Comparison of ENCODE assay signal across 16 cellular contexts in the genomic region with DNA sequence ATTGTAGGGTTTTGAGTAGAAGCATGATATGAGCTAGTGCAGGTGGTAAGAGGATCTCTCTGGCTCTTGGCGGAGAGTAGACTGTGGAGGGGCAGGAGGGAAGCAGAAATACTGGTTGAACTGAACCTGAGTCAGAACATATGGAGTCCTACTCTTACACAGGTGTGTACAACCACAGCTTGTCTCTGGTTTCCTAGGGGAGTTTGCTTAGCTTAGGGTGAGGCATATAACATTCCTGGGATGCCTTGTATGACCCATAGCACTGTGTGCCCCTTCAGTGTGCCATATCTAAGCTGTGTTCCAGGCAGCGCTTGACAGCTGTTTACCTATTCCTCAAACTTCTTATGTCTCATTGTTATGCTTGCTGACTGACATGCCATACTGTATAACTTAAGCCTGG.
A peak's percentile ranks its signal among the peaks of the same experiment; 100 is the strongest.
DNase-seq lines count a peak whose midpoint lies in the region; ATAC-seq, FAIRE-seq and TF ChIP-seq lines count a peak whose summit lies in the region.
"Had no signal": no experiment of that assay in that cellular context is flagged by ENCODE, and none has a peak within 500 bp of the region (broad histone marks: within the 10 kb centered on the region; RNA-seq: fewer than 3 reads in every experiment).

No MANE protein-coding gene starts in this region.

- H3K4me3 ChIP-seq in bronchial epithelial cell (ENCODE audit: low read depth, low read length) = no peak overlapping the region
- H3K4me3 ChIP-seq in left lung = no peak overlapping the region

- H3K27me3 ChIP-seq in bronchial epithelial cell (ENCODE audit: control insufficient read depth, insufficient read depth, low read length) = no peaks in the 10 kb centered on the region
- no peaks in the 10 kb centered on the region for H3K27me3 ChIP-seq in left lung
- H3K27me3 ChIP-seq: BE2C had no signal

- TF ChIP-seq CTCF in bronchial epithelial cell (IDR thresholded peaks at IDR 0.05; ENCODE audit: insufficient read depth, low read length, severe bottlenecking) (no peak), left lung (IDR thresholded peaks at IDR 0.05) (no peak), type B pancreatic cell (conservative IDR thresholded peaks at IDR 0.05) (no peak)

- intact Hi-C loops in left lung (cut with DNase I) = no loop called here

- DNase-seq in NCI-H2171 treated with DMSO at 0.1 percent for 48 hours (lab: John Stamatoyannopoulos, UW) (peak; percentile 92), bronchial epithelial cell (ENCODE audit: low read depth) (peak; percentile 95), left lung (no peak), type B pancreatic cell (ENCODE audit: extremely low spot score, unreplicated experiment) (no peak), NCI-H345 treated with DMSO at 0.1 percent for 48 hours (lab: John Stamatoyannopoulos, UW; ENCODE audit: unreplicated experiment) (no peak)
- DNase-seq in NK-92 treated with Interleukin-12 subunit alpha and Interleukin-12 subunit beta, amount 100 ng/mL, for 24 hours (lab: John Stamatoyannopoulos, UW) = no peak
- DNase-seq: BE2C; CD8-positive, alpha-beta T cell; H9; IMR-90; Kasumi-1; NCI-H1417 treated with DMSO at 0.1 percent for 48 hours; NCI-H2081; NCI-H774; SIG-M5 had no signal

- no peaks in the 10 kb centered on the region for H3K36me3 Mint-ChIP-seq in type B pancreatic cell
- H3K36me3 Mint-ChIP-seq: CD8-positive, alpha-beta T cell had no signal

- peak; percentile 97 for FAIRE-seq in bronchial epithelial cell (lab: Jason Lieb, UNC)

- H3K36me3 ChIP-seq in bronchial epithelial cell (ENCODE audit: control insufficient read depth, insufficient read depth, low read length) (no peaks in the 10 kb centered on the region), left lung (no peaks in the 10 kb centered on the region)
- H3K36me3 ChIP-seq: BE2C had no signal

- ATAC-seq in left lung (peak; percentile 90), GM19324 (IDR thresholded peaks at IDR 0.05; ENCODE audit: low FRiP score, unreplicated experiment) (no peak)
- ATAC-seq: CD8-positive, alpha-beta T cell had no signal

- H3K4me1 ChIP-seq in left lung = no peaks in the 10 kb centered on the region
- H3K4me1 ChIP-seq: BE2C had no signal

- H3K27me3 Mint-ChIP-seq in type B pancreatic cell = no peaks in the 10 kb centered on the region

- H3K4me3 Mint-ChIP-seq in type B pancreatic cell = peak overlapping the region; percentile 54
- H3K4me3 Mint-ChIP-seq: CD8-positive, alpha-beta T cell; H9 had no signal

- no peaks in the 10 kb centered on the region for H3K9me3 ChIP-seq in left lung
- H3K9me3 ChIP-seq: BE2C had no signal

- no peak overlapping the region for H3K27ac ChIP-seq in left lung

- peak overlapping the region; percentile 90 for H3K27ac Mint-ChIP-seq in type B pancreatic cell
- H3K27ac Mint-ChIP-seq: CD8-positive, alpha-beta T cell; H9 had no signal

- H3K9me3 Mint-ChIP-seq in type B pancreatic cell = no peaks in the 10 kb centered on the region
- H3K9me3 Mint-ChIP-seq: CD8-positive, alpha-beta T cell; H9 had no signal

- peaks cover 6% of the 10 kb centered on the region for H3K4me1 Mint-ChIP-seq in type B pancreatic cell (ENCODE audit: unreplicated experiment)
- H3K4me1 Mint-ChIP-seq: H9 had no signal

Comparison
In these comparisons a context has a peak if more than half of its experiments do, and no peak if none do; other contexts are left out.
1. DNase-seq: peak in NCI-H2171 treated with DMSO at 0.1 percent for 48 hours (single experiment) and bronchial epithelial cell (single experiment); none in left lung (0 of 2), type B pancreatic cell (single experiment), NCI-H345 treated with DMSO at 0.1 percent for 48 hours (single experiment) and NK-92 treated with Interleukin-12 subunit alpha and Interleukin-12 subunit beta, amount 100 ng/mL, for 24 hours (single experiment).